Comparison of ENCODE assay signal across 18 cellular contexts in genomic region chr17:80763293-80763867, GRCh38.
DNase-seq lines count a peak whose midpoint lies in the region; ATAC-seq and TF ChIP-seq lines count a peak whose summit lies in the region.
"Had no signal": no experiment of that assay in that cellular context is flagged by ENCODE, and none has a peak within 500 bp of the region (broad histone marks: within the 10 kb centered on the region; RNA-seq: fewer than 3 reads in every experiment).

No MANE protein-coding gene starts in this region.

- peak overlapping the region in 1 of 2 experiments; percentile 75 for H3K18ac ChIP-seq in mesenchymal stem cell (ENCODE audit: low read depth in 1 of 2, low read length in 2 of 2)

- intact Hi-C loops in CD4-positive, alpha-beta T cell (cut with DNase I, micrococcal nuclease), result loop anchor here in 1 of 2 experiments (5.0 kb wide), 1 partner anchor 69 kb away; no protein-coding TSS in a partner anchor

- peak overlapping the region; percentile 17 for H3K4me3 ChIP-seq in CD8-positive, alpha-beta memory T cell (ENCODE audit: low read length)
- H3K4me3 ChIP-seq in mesenchymal stem cell (ENCODE audit: insufficient read depth in 1 of 2, low read depth in 1 of 2, low read length in 2 of 2), result no peak overlapping the region
- H3K4me3 ChIP-seq: body of pancreas, pancreas, SJCRH30 had no signal

- H2AFZ ChIP-seq in mesenchymal stem cell (ENCODE audit: low read depth, low read length), result no peak overlapping the region

- H3K36me3 Mint-ChIP-seq in CD4-positive, alpha-beta T cell (ENCODE audit: low read depth), result no peaks in the 10 kb centered on the region
- H3K36me3 Mint-ChIP-seq in CD8-positive, alpha-beta memory T cell, result peaks cover 0 to 4% (median 2%) of the 10 kb centered on the region in 3 donors
- peaks cover 44% of the 10 kb centered on the region for H3K36me3 Mint-ChIP-seq in activated CD8-positive, alpha-beta T cell treated with anti-CD3 and anti-CD28 coated beads, Interleukin-2, amount 10 ng/mL, durations not matched to agents 7 days and 5 days (ENCODE audit: low read depth)

- no peak overlapping the region for H3K27ac ChIP-seq in CD4-positive, alpha-beta T cell (ENCODE audit: low read depth, low read length)
- H3K27ac ChIP-seq in CD8-positive, alpha-beta memory T cell (ENCODE audit: low read depth, low read length), result no peak overlapping the region
- H3K27ac ChIP-seq in mesenchymal stem cell (ENCODE audit: low read length, poor library complexity, severe bottlenecking), result no peak overlapping the region
- H3K27ac ChIP-seq: body of pancreas, pancreas, SJCRH30 had no signal

- H3K36me3 ChIP-seq in CD8-positive, alpha-beta memory T cell (ENCODE audit: insufficient read depth, low read length), result no peaks in the 10 kb centered on the region
- peaks cover 0 to 10% of the 10 kb centered on the region in 2 experiments for H3K36me3 ChIP-seq in mesenchymal stem cell (ENCODE audit: control insufficient read depth in 1 of 2, insufficient read depth in 2 of 2, low read depth in 1 of 2, low read length in 2 of 2)
- H3K36me3 ChIP-seq: pancreas, SJCRH30 had no signal

- peak overlapping the region in 1 of 2 experiments; percentile 93 for H2BK12ac ChIP-seq in mesenchymal stem cell (ENCODE audit: low read length in 2 of 2)

- H3K4me2 ChIP-seq in mesenchymal stem cell (ENCODE audit: low read length, poor library complexity, severe bottlenecking), result no peak overlapping the region

- H4K8ac ChIP-seq in mesenchymal stem cell (ENCODE audit: low read length), result no peak overlapping the region

- CTCF ChIA-PET in CD4-positive, alpha-beta T cell (lab: Charles Lee), result interaction anchor here (0.8 to 2.0 kb wide), 7 partner anchors 10 to 136 kb away, joined by 3 to 7 read pairs (median 4); no protein-coding TSS in a partner anchor
- CTCF ChIA-PET in CD8-positive, alpha-beta memory T cell (lab: Charles Lee), result interaction anchor here (0.6 to 1.6 kb wide), 5 partner anchors 14 to 190 kb away, joined by 3 to 6 read pairs (median 3); no protein-coding TSS in a partner anchor
- CTCF ChIA-PET in activated CD8-positive, alpha-beta T cell treated with anti-CD3 and anti-CD28 coated beads, Interleukin-2, amount 10 ng/mL, durations not matched to agents 7 days and 5 days (lab: Charles Lee), result interaction anchor here (0.9 to 2.9 kb wide), 9 partner anchors 10 to 187 kb away, joined by 3 to 19 read pairs (median 4); no protein-coding TSS in a partner anchor

- no peak overlapping the region for H2BK120ac ChIP-seq in mesenchymal stem cell (ENCODE audit: low read depth, low read length)

- peaks cover 65% of the 10 kb centered on the region for H3K4me1 ChIP-seq in CD8-positive, alpha-beta memory T cell (ENCODE audit: insufficient read depth, low read length)
- peaks cover 13% of the 10 kb centered on the region for H3K4me1 ChIP-seq in mesenchymal stem cell (ENCODE audit: control insufficient read depth, insufficient read depth, low read depth, low read length)
- H3K4me1 ChIP-seq: body of pancreas, pancreas had no signal

- H4K91ac ChIP-seq in mesenchymal stem cell (ENCODE audit: low read length), result peak overlapping the region; percentile 75

- H2BK5ac ChIP-seq in mesenchymal stem cell (ENCODE audit: low read depth, low read length, poor library complexity, severe bottlenecking), result no peak overlapping the region

- H3K4ac ChIP-seq in mesenchymal stem cell (ENCODE audit: low read depth in 1 of 2, low read length in 2 of 2), result peak overlapping the region in 1 of 2 experiments; percentile 2

- no peak overlapping the region for H3K23ac ChIP-seq in mesenchymal stem cell (ENCODE audit: low read length in 2 of 2)

- H3K27me3 ChIP-seq in CD4-positive, alpha-beta T cell (ENCODE audit: control insufficient read depth, insufficient read depth, low read length), result no peaks in the 10 kb centered on the region
- no peaks in the 10 kb centered on the region for H3K27me3 ChIP-seq in CD8-positive, alpha-beta memory T cell (ENCODE audit: insufficient read depth, low read length, poor library complexity, severe bottlenecking)
- no peaks in the 10 kb centered on the region for H3K27me3 ChIP-seq in mesenchymal stem cell (ENCODE audit: control insufficient read depth in 1 of 2, insufficient read depth in 1 of 2, low read length in 2 of 2)
- H3K27me3 ChIP-seq: body of pancreas, pancreas, SJCRH30 had no signal

- POLR2A ChIA-PET in CD4-positive, alpha-beta T cell (lab: Charles Lee), result interaction anchor here (0.6 to 2.2 kb wide), 15 partner anchors 10 to 309 kb away, joined by 3 to 16 read pairs (median 4); no protein-coding TSS in a partner anchor
- POLR2A ChIA-PET in CD8-positive, alpha-beta memory T cell (lab: Charles Lee), result interaction anchor here (0.6 to 1.0 kb wide), 2 partner anchors 309 to 920 kb away, joined by 3 to 6 read pairs; partner anchors contain the start of genes ARL16 and HGS
- POLR2A ChIA-PET in activated CD8-positive, alpha-beta T cell treated with anti-CD3 and anti-CD28 coated beads, Interleukin-2, amount 10 ng/mL, durations not matched to agents 7 days and 5 days (lab: Charles Lee), result interaction anchor here (0.6 to 2.0 kb wide), 13 partner anchors 11 to 142 kb away, joined by 3 to 11 read pairs (median 4); no protein-coding TSS in a partner anchor

- H3K27ac Mint-ChIP-seq in CD4-positive, alpha-beta T cell, result peak overlapping the region; percentile 91
- H3K27ac Mint-ChIP-seq in CD8-positive, alpha-beta memory T cell, result peak overlapping the region in 7 of 8 donors; percentile 23 to 92 (median 64)
- H3K27ac Mint-ChIP-seq in activated CD8-positive, alpha-beta T cell treated with anti-CD3 and anti-CD28 coated beads, Interleukin-2, amount 10 ng/mL, durations not matched to agents 7 days and 5 days, result peak overlapping the region; percentile 78
- H3K27ac Mint-ChIP-seq: dendritic cell treated with granulocyte-macrophage colony-stimulating factor and Interleukin-4, amounts not matched to agents 40 ng/mL and 50 ng/mL, for 4 days had no signal

- no peak for ATAC-seq in CD4-positive, alpha-beta T cell (ENCODE audit: poor library complexity)
- ATAC-seq in activated CD8-positive, alpha-beta T cell treated with anti-CD3 and anti-CD28 coated beads, Interleukin-2, amount 10 ng/mL, durations not matched to agents 7 days and 5 days, result peak; percentile 26
- ATAC-seq in HG02970 (IDR thresholded peaks at IDR 0.05; ENCODE audit: low FRiP score, unreplicated experiment), result no peak
- ATAC-seq: body of pancreas, left lobe of liver, pancreas had no signal

- no peak for TF ChIP-seq CTCF in CD4-positive, alpha-beta T cell (IDR thresholded peaks at IDR 0.05)

- DNase-seq in CD4-positive, alpha-beta T cell, result no peak
- DNase-seq in CD8-positive, alpha-beta memory T cell, result no peak
- DNase-seq in activated CD8-positive, alpha-beta T cell treated with anti-CD3 and anti-CD28 coated beads, Interleukin-2, amount 10 ng/mL, durations not matched to agents 7 days and 5 days, result no peak
- no peak for DNase-seq in mesenchymal stem cell
- DNase-seq in hypothalamus (lab: John Stamatoyannopoulos, UW), result no peak
- no peak for DNase-seq in D341Med (ENCODE audit: low spot score)
- DNase-seq: AML-193; body of pancreas; NCI-H2029 treated with DMSO at 0.1 percent for 48 hours; NCI-H526; OCI-M1; pancreas; SJCRH30; stimulated activated CD4-positive, alpha-beta T cell treated with anti-CD3 and anti-CD28 coated beads, Interleukin-4, amount 100 ng/mL, for 1 hour; T-helper 9 cell had no signal

- peaks cover 22% of the 10 kb centered on the region for H3K79me1 ChIP-seq in mesenchymal stem cell (replicated peaks; ENCODE audit: low read length, poor library complexity, severe bottlenecking)

- no peak overlapping the region for H2AK5ac ChIP-seq in mesenchymal stem cell (ENCODE audit: low read length, severe bottlenecking)

- no peaks in the 10 kb centered on the region for H3K27me3 Mint-ChIP-seq in CD4-positive, alpha-beta T cell
- H3K27me3 Mint-ChIP-seq in CD8-positive, alpha-beta memory T cell, result no peaks in the 10 kb centered on the region
- H3K27me3 Mint-ChIP-seq in activated CD8-positive, alpha-beta T cell treated with anti-CD3 and anti-CD28 coated beads, Interleukin-2, amount 10 ng/mL, durations not matched to agents 7 days and 5 days (ENCODE audit: low read depth), result no peaks in the 10 kb centered on the region

- no peak overlapping the region for H3K14ac ChIP-seq in mesenchymal stem cell (ENCODE audit: low read length in 2 of 2)

- no peaks in the 10 kb centered on the region for H3K9me3 ChIP-seq in CD4-positive, alpha-beta T cell (ENCODE audit: control insufficient read depth, low read length)
- H3K9me3 ChIP-seq in CD8-positive, alpha-beta memory T cell (ENCODE audit: low read length), result no peaks in the 10 kb centered on the region
- no peaks in the 10 kb centered on the region for H3K9me3 ChIP-seq in mesenchymal stem cell (ENCODE audit: control insufficient read depth, low read length)
- H3K9me3 ChIP-seq: body of pancreas, pancreas, SJCRH30 had no signal

- no peaks in the 10 kb centered on the region for H3K9me3 Mint-ChIP-seq in CD4-positive, alpha-beta T cell
- H3K9me3 Mint-ChIP-seq in CD8-positive, alpha-beta memory T cell, result no peaks in the 10 kb centered on the region
- no peaks in the 10 kb centered on the region for H3K9me3 Mint-ChIP-seq in activated CD8-positive, alpha-beta T cell treated with anti-CD3 and anti-CD28 coated beads, Interleukin-2, amount 10 ng/mL, durations not matched to agents 7 days and 5 days (ENCODE audit: insufficient read depth)
- H3K9me3 Mint-ChIP-seq: dendritic cell treated with granulocyte-macrophage colony-stimulating factor and Interleukin-4, amounts not matched to agents 40 ng/mL and 50 ng/mL, for 4 days had no signal

- H3K4me1 Mint-ChIP-seq in CD4-positive, alpha-beta T cell (ENCODE audit: low read depth), result peaks cover 80% of the 10 kb centered on the region
- peaks cover 58 to 74% (median 73%) of the 10 kb centered on the region in 3 donors for H3K4me1 Mint-ChIP-seq in CD8-positive, alpha-beta memory T cell
- H3K4me1 Mint-ChIP-seq in activated CD8-positive, alpha-beta T cell treated with anti-CD3 and anti-CD28 coated beads, Interleukin-2, amount 10 ng/mL, durations not matched to agents 7 days and 5 days (ENCODE audit: low read depth), result peaks cover 78% of the 10 kb centered on the region

- no peak overlapping the region for H2BK15ac ChIP-seq in mesenchymal stem cell (ENCODE audit: low read depth, poor library complexity, severe bottlenecking)

- no peak overlapping the region for H3K9ac ChIP-seq in mesenchymal stem cell (ENCODE audit: low read length)

- H3K4me3 Mint-ChIP-seq in CD4-positive, alpha-beta T cell, result peak overlapping the region; percentile 77
- H3K4me3 Mint-ChIP-seq in CD8-positive, alpha-beta memory T cell, result peak overlapping the region; percentile 18 to 80 (median 48)
- H3K4me3 Mint-ChIP-seq in activated CD8-positive, alpha-beta T cell treated with anti-CD3 and anti-CD28 coated beads, Interleukin-2, amount 10 ng/mL, durations not matched to agents 7 days and 5 days, result peak overlapping the region; percentile 42
- H3K4me3 Mint-ChIP-seq: dendritic cell treated with granulocyte-macrophage colony-stimulating factor and Interleukin-4, amounts not matched to agents 40 ng/mL and 50 ng/mL, for 4 days had no signal

- WGBS in mesenchymal stem cell, result 89% methylated on average over 15 of the region's 15 CpGs
